16 cellular contexts compared by ENCODE assay signal in the genomic region with DNA sequence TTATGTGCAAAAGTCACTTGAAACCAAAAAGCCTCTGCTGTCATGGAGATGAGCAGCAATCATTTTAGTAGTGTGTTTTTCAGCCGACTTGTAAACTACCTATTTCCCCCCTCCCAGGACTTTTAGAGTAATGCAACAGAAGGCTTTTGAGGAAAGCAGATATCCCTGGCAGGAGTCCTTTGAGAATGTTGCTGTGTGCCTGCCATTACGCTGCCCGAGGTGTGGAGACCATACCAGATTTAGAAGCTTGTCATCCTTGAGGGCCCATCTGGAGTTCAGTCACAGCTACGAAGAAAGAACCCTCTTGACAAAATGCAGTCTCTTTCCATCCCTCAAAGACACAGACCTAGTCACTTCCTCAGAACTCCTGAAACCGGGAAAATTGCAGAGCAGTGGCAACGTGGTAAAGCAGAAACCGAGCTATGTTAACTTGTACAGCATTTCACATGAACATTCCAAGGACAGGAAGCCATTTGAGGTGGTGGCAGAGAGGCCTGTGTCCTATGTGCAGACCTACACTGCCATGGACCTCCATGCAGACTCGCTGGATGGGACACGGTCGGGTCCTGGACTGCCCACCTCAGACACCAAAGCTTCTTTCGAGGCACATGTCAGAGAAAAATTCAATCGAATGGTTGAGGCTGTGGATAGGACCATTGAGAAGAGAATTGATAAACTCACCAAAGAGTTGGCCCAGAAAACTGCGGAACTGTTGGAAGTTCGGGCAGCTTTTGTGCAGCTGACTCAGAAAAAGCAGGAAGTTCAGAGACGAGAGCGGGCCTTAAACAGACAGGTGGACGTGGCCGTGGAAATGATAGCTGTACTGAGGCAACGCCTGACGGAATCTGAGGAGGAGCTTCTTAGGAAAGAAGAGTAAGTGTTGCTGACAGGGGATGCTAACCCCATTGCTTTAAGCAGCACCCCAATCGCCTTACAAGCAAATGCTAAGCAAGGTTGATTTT. TPM values are rescaled to one million over a fixed set of nuclear protein-coding genes. Genes with fewer than 3 reads are reported as not detected.
DNase-seq lines count a peak whose midpoint lies in the region; ATAC-seq, FAIRE-seq and TF ChIP-seq lines count a peak whose summit lies in the region.
"Had no signal": no experiment of that assay in that cellular context is flagged by ENCODE, and none has a peak within 500 bp of the region (broad histone marks: within the 10 kb centered on the region; RNA-seq: fewer than 3 reads in every experiment).

No MANE protein-coding gene starts in this region.

- no peak overlapping the region for H2AK5ac ChIP-seq in H1 (ENCODE audit: low read depth, low read length)

- no peak overlapping the region for H2AFZ ChIP-seq in H1 (ENCODE audit: low read length)

- no peak overlapping the region for H3K27ac Mint-ChIP-seq in CD4-positive, alpha-beta T cell
- peak overlapping the region; percentile 29 to 62 for H3K27ac Mint-ChIP-seq in T-cell
- no peak overlapping the region for H3K27ac Mint-ChIP-seq in activated naive CD4-positive, alpha-beta T cell treated with anti-CD3 and anti-CD28 coated beads, Interleukin-2, amount 10 ng/mL, durations not matched to agents 7 days and 5 days

- no peaks in the 10 kb centered on the region for H3K36me3 Mint-ChIP-seq in CD4-positive, alpha-beta T cell (ENCODE audit: low read depth)
- H3K36me3 Mint-ChIP-seq in T-cell = no peaks in the 10 kb centered on the region
- H3K36me3 Mint-ChIP-seq in activated naive CD4-positive, alpha-beta T cell treated with anti-CD3 and anti-CD28 coated beads, Interleukin-2, amount 10 ng/mL, durations not matched to agents 7 days and 5 days = no peaks in the 10 kb centered on the region

- FAIRE-seq in H1 (lab: Jason Lieb, UNC) = no peak
- FAIRE-seq: A549 had no signal

- TF ChIP-seq EP300 in H1 (IDR thresholded peaks at IDR 0.05; ENCODE audit: borderline replicate concordance in 1 of 2, low read depth in 2 of 2, low read length in 2 of 2) = no peak

- TF ChIP-seq CTCF in CD4-positive, alpha-beta T cell (IDR thresholded peaks at IDR 0.05) = no peak
- no peak for TF ChIP-seq CTCF in H1 (IDR thresholded peaks at IDR 0.05; ENCODE audit: control extremely low read depth in 1 of 3, insufficient read depth in 1 of 3, low read depth in 1 of 3, low read length in 3 of 3)

- no peak overlapping the region for H3K4me2 ChIP-seq in H1 (ENCODE audit: insufficient read depth in 1 of 2, low read depth in 2 of 2, low read length in 2 of 2)
- H3K4me2 ChIP-seq: A549, BLaER1, KMS-11 had no signal

- H4K91ac ChIP-seq in H1 (replicated peaks; ENCODE audit: insufficient read length, low read length) = no peak overlapping the region

- no peak overlapping the region for H3K4ac ChIP-seq in H1 (replicated peaks; ENCODE audit: insufficient read length, low read depth, low read length)

- no peaks in the 10 kb centered on the region for H4K20me1 ChIP-seq in H1 (replicated peaks in 1 of 2; ENCODE audit: control insufficient read depth in 1 of 2, insufficient read depth in 2 of 2, low read length in 2 of 2)
- H4K20me1 ChIP-seq: BLaER1 had no signal

- peaks cover 21% of the 10 kb centered on the region for H3K4me1 Mint-ChIP-seq in CD4-positive, alpha-beta T cell (ENCODE audit: low read depth)
- H3K4me1 Mint-ChIP-seq in T-cell = peaks cover 4 to 52% (median 23%) of the 10 kb centered on the region in 3 donors
- H3K4me1 Mint-ChIP-seq in activated naive CD4-positive, alpha-beta T cell treated with anti-CD3 and anti-CD28 coated beads, Interleukin-2, amount 10 ng/mL, durations not matched to agents 7 days and 5 days = peaks cover 10% of the 10 kb centered on the region

- peaks cover 40% of the 10 kb centered on the region for H3K27me3 Mint-ChIP-seq in CD4-positive, alpha-beta T cell
- peaks cover 11 to 12% of the 10 kb centered on the region in 2 donors for H3K27me3 Mint-ChIP-seq in T-cell
- H3K27me3 Mint-ChIP-seq in activated naive CD4-positive, alpha-beta T cell treated with anti-CD3 and anti-CD28 coated beads, Interleukin-2, amount 10 ng/mL, durations not matched to agents 7 days and 5 days = peaks cover 39% of the 10 kb centered on the region

- no peak overlapping the region for H2BK12ac ChIP-seq in H1 (ENCODE audit: low read depth, low read length)

- intact Hi-C loops in CD4-positive, alpha-beta T cell (cut with DNase I, micrococcal nuclease) = loop anchor here in 1 of 2 experiments (10.0 kb wide), 1 partner anchor 482 kb away; no protein-coding TSS in a partner anchor

- POLR2A ChIA-PET in CD4-positive, alpha-beta T cell (lab: Charles Lee) = no interaction called here
- POLR2A ChIA-PET in T-cell (lab: Charles Lee) (interaction anchor here in 1 of 2 donors (0.6 kb wide), 1 partner anchor 11 kb away, joined by 3 read pairs; no protein-coding TSS in a partner anchor), H1 (lab: Charles Lee; ENCODE audit: partially characterized antibody) (no interaction called here)

- H3K4me3 ChIP-seq in H1 (ENCODE audit: extremely low read depth in 1 of 4, insufficient read depth in 2 of 4, low read depth in 3 of 4, low read length in 4 of 4) = no peak overlapping the region
- H3K4me3 ChIP-seq: A549, BLaER1 had no signal

- H3K27me3 ChIP-seq in CD4-positive, alpha-beta T cell (ENCODE audit: control insufficient read depth, insufficient read depth, low read length) = peaks cover 3% of the 10 kb centered on the region
- H3K27me3 ChIP-seq in H1 (replicated peaks in 1 of 4; ENCODE audit: control insufficient read depth in 3 of 4, extremely low read depth in 1 of 4, insufficient read depth in 3 of 4, low read length in 3 of 4) = peaks cover 1 to 16% (median 15%) of the 10 kb centered on the region in 4 experiments; a peak in 6 of 7 replicates

- no peak overlapping the region for H3K14ac ChIP-seq in H1 (ENCODE audit: insufficient read length)

- no peak for TF ChIP-seq POLR2A in H1 (IDR thresholded peaks at IDR 0.05; ENCODE audit: control extremely low read depth in 1 of 2, low read depth in 2 of 2, low read length in 2 of 2)

- H3K9me3 ChIP-seq in CD4-positive, alpha-beta T cell (ENCODE audit: control insufficient read depth, low read length) = no peaks in the 10 kb centered on the region
- no peaks in the 10 kb centered on the region for H3K9me3 ChIP-seq in H1 (ENCODE audit: insufficient read depth in 2 of 2, low read depth in 1 of 2, low read length in 1 of 2)
- H3K9me3 ChIP-seq: A549 had no signal

- H2BK20ac ChIP-seq in H1 (ENCODE audit: low read length) = no peak overlapping the region

- no peaks in the 10 kb centered on the region for H3K36me3 ChIP-seq in H1 (ENCODE audit: control insufficient read depth in 2 of 4, insufficient read depth in 4 of 4, low read length in 3 of 4)
- H3K36me3 ChIP-seq: BLaER1 had no signal

- H3K23me2 ChIP-seq in H1 (ENCODE audit: low read depth, low read length) = peaks cover 7% of the 10 kb centered on the region; the same call in 1 of the 2 replicates

- H3K4me3 Mint-ChIP-seq in CD4-positive, alpha-beta T cell = peak overlapping the region; percentile 90
- peak overlapping the region in 1 of 3 donors; percentile 9 for H3K4me3 Mint-ChIP-seq in T-cell
- no peak overlapping the region for H3K4me3 Mint-ChIP-seq in activated naive CD4-positive, alpha-beta T cell treated with anti-CD3 and anti-CD28 coated beads, Interleukin-2, amount 10 ng/mL, durations not matched to agents 7 days and 5 days

- no peak overlapping the region for H3K27ac ChIP-seq in CD4-positive, alpha-beta T cell (ENCODE audit: low read depth, low read length)
- H3K27ac ChIP-seq in H1 (ENCODE audit: low read depth, low read length) = no peak overlapping the region
- H3K27ac ChIP-seq: A549, BLaER1, KMS-11 had no signal

- CTCF ChIA-PET in CD4-positive, alpha-beta T cell (lab: Charles Lee) = no interaction called here
- CTCF ChIA-PET in T-cell (lab: Charles Lee) = no interaction called here
- CTCF ChIA-PET in H1 (lab: Charles Lee; ENCODE audit: partially characterized antibody) = interaction anchor here (0.6 to 1.1 kb wide), 2 partner anchors 69 to 913 kb away, joined by 3 read pairs; no protein-coding TSS in a partner anchor
- CTCF ChIA-PET in activated naive CD4-positive, alpha-beta T cell treated with anti-CD3 and anti-CD28 coated beads, Interleukin-2, amount 10 ng/mL, durations not matched to agents 7 days and 5 days (lab: Charles Lee) = no interaction called here

- H3K23ac ChIP-seq in H1 (ENCODE audit: insufficient read length) = no peak overlapping the region

- no peak overlapping the region for H4K5ac ChIP-seq in H1 (ENCODE audit: insufficient read length, low read depth, low read length)

- H3K9me3 Mint-ChIP-seq in CD4-positive, alpha-beta T cell = no peaks in the 10 kb centered on the region
- no peaks in the 10 kb centered on the region for H3K9me3 Mint-ChIP-seq in T-cell
- no peaks in the 10 kb centered on the region for H3K9me3 Mint-ChIP-seq in activated naive CD4-positive, alpha-beta T cell treated with anti-CD3 and anti-CD28 coated beads, Interleukin-2, amount 10 ng/mL, durations not matched to agents 7 days and 5 days

- H3K9ac ChIP-seq in H1 (replicated peaks in 1 of 4; ENCODE audit: extremely low read depth in 1 of 4, low read depth in 3 of 4, low read length in 3 of 4) = no peak overlapping the region
- H3K9ac ChIP-seq: BLaER1, KMS-11 had no signal

- peak overlapping the region; percentile 32; the same call in 1 of the 2 replicates for H2BK15ac ChIP-seq in H1 (ENCODE audit: low read length)

- H3K4me1 ChIP-seq in H1 (replicated peaks in 1 of 4; ENCODE audit: control insufficient read depth in 3 of 4, insufficient read depth in 4 of 4, low read length in 3 of 4) = peaks cover 0 to 3% (median 1%) of the 10 kb centered on the region in 4 experiments; a peak in 2 of 7 replicates
- H3K4me1 ChIP-seq: BLaER1 had no signal

- H3K79me1 ChIP-seq in H1 (ENCODE audit: low read depth, low read length) = no peaks in the 10 kb centered on the region

- H2BK5ac ChIP-seq in H1 (ENCODE audit: low read depth, low read length) = no peak overlapping the region

- no peak overlapping the region for H3K18ac ChIP-seq in H1 (ENCODE audit: extremely low read depth, low read length)

- TF ChIP-seq RAD21 in H1 (IDR thresholded peaks at IDR 0.05 in 1 of 2, conservative IDR thresholded peaks at IDR 0.05 in 1 of 2; ENCODE audit: low read depth in 2 of 2, low read length in 2 of 2) = no peak

- no peak for ATAC-seq in CD4-positive, alpha-beta T cell (ENCODE audit: poor library complexity)
- no peak for ATAC-seq in T-cell (replicated peaks in 1 of 4)
- ATAC-seq: A549 had no signal

- H3K79me2 ChIP-seq in H1 (ENCODE audit: control insufficient read depth in 1 of 2, insufficient read depth in 2 of 2, low read length in 2 of 2) = no peaks in the 10 kb centered on the region

- DNase-seq in CD4-positive, alpha-beta T cell = no peak
- DNase-seq in T-cell (no peak), H1 (ENCODE audit: low read depth in 1 of 2, low spot score in 2 of 2) (no peak), pons (ENCODE audit: low spot score) (peak; percentile 62), COLO829 (ENCODE audit: low spot score) (no peak), dedifferentiated amniotic fluid mesenchymal stem cell (ENCODE audit: extremely low spot score) (no peak)
- DNase-seq in activated naive CD4-positive, alpha-beta T cell treated with anti-CD3 and anti-CD28 coated beads, Interleukin-2, amount 10 ng/mL, durations not matched to agents 7 days and 5 days = no peak
- DNase-seq: DMS79, MV-4-11, NCI-H1417, NCI-H187 treated with DMSO at 0.1 percent for 48 hours, NCI-H226, NCI-H524 treated with DMSO at 0.1 percent for 48 hours had no signal

- no peak overlapping the region for H3K56ac ChIP-seq in H1 (replicated peaks; ENCODE audit: insufficient read length, low read depth, low read length)

- no peak overlapping the region for H4K8ac ChIP-seq in H1 (ENCODE audit: extremely low read depth, insufficient read depth, low read length)

- 84% methylated on average over 20 of the region's 21 CpGs; no CpG with 5 or more reads in 1 of the 2 experiments for WGBS in H1 (ENCODE audit: extremely low coverage in 1 of 2, insufficient coverage in 1 of 2, insufficient read length in 1 of 2, insufficient replicate concordance in 2 of 2, low coverage in 1 of 2, low lambda C conversion rate in 2 of 2, missing lambda C conversion rate in 1 of 2), 2 experiments

- no peak overlapping the region for H2BK120ac ChIP-seq in H1 (replicated peaks; ENCODE audit: low read depth, low read length)

RNA-seq across cellular contexts. Expression of a gene that starts 2.2 kb away (rescaled TPM):
- 1 to 10 TPM; 1.8 to 2.0 TPM for total RNA-seq in CD4-positive, alpha-beta T cell
- 1 to 10 TPM; 2.0 to 7.9 (median 2.3) TPM for total RNA-seq in T-cell
- 0.42 and 0.43 TPM in 2 replicates for total RNA-seq in H1 (2021; fragmentation: NEBNext Ultra II Directional; extraction: Animal tissue kit (Norgen Biotek cat#: 25700))
- polyA plus RNA-seq in H1 (2011; rRNA removed) = 0.24 and 0.41 TPM in 2 replicates
- polyA plus RNA-seq in H1 (2011; cell fraction: cytosol; rRNA removed) = 0.35 TPM
- 0.17 TPM for polyA plus RNA-seq in H1 (2011; cell fraction: nucleus; rRNA removed)
- 0.10 to 0.39 TPM (median 0.25 TPM) in 4 replicates for polyA plus RNA-seq in H1 (2012, experiment 1 of 2)
- 0.05 TPM for polyA plus RNA-seq in H1 (2012, experiment 2 of 2)
- 0.18 TPM for polyA plus RNA-seq in H1 (2013, experiment 1 of 2)
- polyA plus RNA-seq in H1 (2013, experiment 2 of 2) = 0.26 TPM
- polyA minus RNA-seq in H1 (2011; rRNA and poly(A)+ RNA removed) = 0.98 and 1.00 TPM in 2 replicates
- polyA minus RNA-seq in H1 (2011; cell fraction: cytosol; rRNA and poly(A)+ RNA removed) = 0.44 TPM
- 0.40 TPM for polyA minus RNA-seq in H1 (2011; cell fraction: nucleus; rRNA and poly(A)+ RNA removed)

Comparison
In these comparisons a context has a peak if more than half of its experiments do, and no peak if none do; other contexts are left out.
1. H3K27ac Mint-ChIP-seq: peak in T-cell (2 of 2); none in CD4-positive, alpha-beta T cell (single experiment) and activated naive CD4-positive, alpha-beta T cell treated with anti-CD3 and anti-CD28 coated beads, Interleukin-2, amount 10 ng/mL, durations not matched to agents 7 days and 5 days (single experiment).